In the genomic region with DNA sequence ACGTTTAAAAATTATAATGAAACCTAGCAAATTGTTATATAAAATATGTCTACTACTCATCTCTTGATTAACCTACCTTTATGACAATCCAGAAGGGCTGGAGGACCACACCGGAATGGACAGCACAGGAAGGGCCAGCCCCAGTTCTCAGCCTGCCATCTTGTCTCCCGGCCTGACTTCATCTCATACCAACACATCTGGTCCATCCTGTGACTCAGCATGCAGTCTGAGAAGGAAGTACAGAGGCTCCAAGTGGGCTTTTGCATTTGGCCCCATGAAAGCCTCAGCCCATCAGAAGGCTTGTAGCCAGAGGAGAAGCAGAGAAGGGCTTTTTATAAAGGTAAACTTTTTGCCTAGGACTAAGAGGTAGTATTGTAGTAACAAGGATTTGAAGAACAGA, we compare ENCODE assay signal across 16 cellular contexts.
"Had no signal": no experiment of that assay in that cellular context is flagged by ENCODE, and none has a peak within 500 bp of the region (broad histone marks: within the 10 kb centered on the region; RNA-seq: fewer than 3 reads in every experiment).

No MANE protein-coding gene starts in this region.

- H3K27ac Mint-ChIP-seq: activated naive CD4-positive, alpha-beta T cell treated with anti-CD3 and anti-CD28 coated beads, Interleukin-2, amount 50 U/mL, for 72 hours; progenitor cell of endocrine pancreas had no signal

- DNase-seq: activated CD4-positive, alpha-beta T cell treated with anti-CD3 and anti-CD28 coated beads for 1 hour; activated CD4-positive, alpha-beta T cell treated with anti-CD3 and anti-CD28 coated beads, Interleukin-2, amount 50 U/mL, for 48 hours; activated gamma-delta T cell treated with Interleukin-2 at 50 U/mL for 16 hours; adrenal gland; effector CD8-positive, alpha-beta T cell; heart left ventricle; left ventricle myocardium superior; stimulated activated CD4-positive, alpha-beta T cell treated with anti-CD3 and anti-CD28 coated beads, Interleukin-12 subunit alpha, Interleukin-12 subunit beta, amount 100 ng/mL, for 4 hours; stimulated activated CD4-positive, alpha-beta T cell treated with anti-CD3 and anti-CD28 coated beads, Interleukin-1b, Interleukin-23, amount 100 ng/mL, for 48 hours; stimulated activated CD8-positive, alpha-beta memory T cell treated with anti-CD3 and anti-CD28 coated beads, Interleukin-4, amount 100 ng/mL, for 48 hours; stimulated activated naive CD4-positive, alpha-beta T cell treated with Interleukin-2 at 50 U/mL for 16 hours; thyroid gland; WERI-Rb-1 had no signal

- H3K27me3 Mint-ChIP-seq: progenitor cell of endocrine pancreas had no signal

- ATAC-seq: activated naive CD4-positive, alpha-beta T cell treated with anti-CD3 and anti-CD28 coated beads, Interleukin-2, amount 50 U/mL, for 72 hours; gastroesophageal sphincter; heart left ventricle; left ventricle myocardium superior had no signal
